8 cellular contexts compared by ENCODE assay signal in the genomic region with DNA sequence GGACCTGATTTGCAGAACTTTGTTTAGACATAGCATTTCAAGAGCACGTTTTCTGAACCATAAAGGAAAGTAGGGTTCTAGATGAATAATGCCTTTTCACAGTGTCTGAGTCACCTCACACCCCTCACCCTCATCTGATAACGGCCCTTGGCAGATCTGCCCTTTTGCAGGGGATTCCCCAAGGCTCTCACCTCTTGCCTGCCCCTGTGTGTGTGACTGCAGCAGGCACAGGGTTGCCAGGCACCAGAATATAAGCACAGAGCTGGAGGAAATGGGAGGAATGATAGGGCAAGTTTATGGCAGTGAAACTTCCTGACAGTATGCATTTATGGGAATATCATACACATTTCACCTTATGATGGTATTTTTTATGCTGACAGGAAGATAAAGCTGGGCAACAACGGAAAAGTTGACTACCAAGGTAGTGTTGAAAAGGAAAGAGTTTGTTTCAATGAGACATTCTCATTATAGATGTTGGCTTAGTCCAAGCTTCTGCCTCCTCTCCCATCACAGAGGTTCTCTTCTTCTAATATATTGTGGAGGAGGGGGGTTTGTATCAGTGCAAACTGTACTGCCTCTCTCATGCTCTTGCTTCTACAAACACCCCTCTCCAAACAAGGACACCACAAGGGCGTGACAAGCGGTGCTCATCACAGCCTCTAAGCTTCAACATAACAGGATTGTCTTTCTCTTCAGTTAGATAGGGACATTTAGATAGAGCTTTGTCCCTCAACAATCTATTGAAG.
DNase-seq lines count a peak whose midpoint lies in the region; ATAC-seq lines count a peak whose summit lies in the region.

No MANE protein-coding gene starts in this region.

- ATAC-seq in HG02588 (IDR thresholded peaks at IDR 0.05; ENCODE audit: unreplicated experiment), result peak; percentile 62

- peak; percentile 29 for DNase-seq in UCSD-AML1 (lab: John Stamatoyannopoulos, UW; ENCODE audit: unreplicated experiment)
- DNase-seq in central memory CD4-positive, alpha-beta T cell, result peak; percentile 77
- peak; percentile 68 to 88 (median 82) for DNase-seq in stimulated activated CD4-positive, alpha-beta T cell treated with anti-CD3 and anti-CD28 coated beads, TNF-alpha, amount 100 ng/mL, for 24 hours (ENCODE audit: low read depth in 3 of 3)
- DNase-seq in AG08396 (ENCODE audit: low spot score), result no peak
- no peak for DNase-seq in AG20443 (ENCODE audit: low spot score)
- DNase-seq in Kasumi-1 (lab: John Stamatoyannopoulos, UW), result no peak
- DNase-seq in NCI-H2227 (lab: John Stamatoyannopoulos, UW; ENCODE audit: unreplicated experiment), result no peak

Comparison
In these comparisons a context has a peak if more than half of its experiments do, and no peak if none do; other contexts are left out.
1. DNase-seq: peak in UCSD-AML1 (single experiment), central memory CD4-positive, alpha-beta T cell (single experiment) and stimulated activated CD4-positive, alpha-beta T cell treated with anti-CD3 and anti-CD28 coated beads, TNF-alpha, amount 100 ng/mL, for 24 hours (3 of 3); none in AG08396 (single experiment), AG20443 (single experiment), Kasumi-1 (0 of 2) and NCI-H2227 (single experiment).